13 cellular contexts compared by ENCODE assay signal in the genomic region with DNA sequence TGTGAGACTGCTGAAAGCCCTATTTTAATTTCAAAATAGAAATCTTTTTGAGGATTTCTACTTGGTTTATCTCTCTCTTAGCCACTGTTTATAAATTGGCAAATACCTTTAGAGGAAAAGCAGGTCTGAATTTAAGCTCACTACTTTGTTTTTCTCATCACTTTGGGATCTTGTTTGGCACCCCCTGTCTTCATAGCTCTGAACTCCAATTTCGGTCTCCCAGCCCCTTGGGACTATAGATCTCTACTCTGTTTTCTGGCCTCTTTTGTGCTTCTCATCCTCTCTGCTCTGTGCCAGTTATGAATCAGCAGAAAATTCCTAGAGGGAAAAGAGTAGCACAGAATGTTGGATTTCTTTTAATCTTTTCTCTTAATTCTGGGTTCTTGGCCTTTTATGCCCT.
DNase-seq lines count a peak whose midpoint lies in the region; ATAC-seq and TF ChIP-seq lines count a peak whose summit lies in the region.
"Had no signal": no experiment of that assay in that cellular context is flagged by ENCODE, and none has a peak within 500 bp of the region (broad histone marks: within the 10 kb centered on the region; RNA-seq: fewer than 3 reads in every experiment).

No MANE protein-coding gene starts in this region.

- no peak for DNase-seq in CD14-positive monocyte (ENCODE audit: low spot score)
- DNase-seq in H4 (ENCODE audit: low spot score): peak; percentile 63
- DNase-seq in kidney epithelial cell (ENCODE audit: low read depth): no peak
- no peak for DNase-seq in NCI-H748 treated with DMSO at 0.1 percent for 48 hours (lab: John Stamatoyannopoulos, UW)
- DNase-seq in activated CD8-positive, alpha-beta memory T cell treated with anti-CD3 and anti-CD28 coated beads, Interleukin-2, amount 10 ng/mL, durations not matched to agents 7 days and 5 days: no peak
- DNase-seq in uterus: no peak
- DNase-seq in RPMI8226: no peak
- DNase-seq: dermis blood vessel endothelial cell, DMS79 treated with DMSO at 0.1 percent for 48 hours, NCI-H1417 treated with DMSO at 0.1 percent for 48 hours, SIG-M5, sigmoid colon had no signal

- no peaks in the 10 kb centered on the region for H3K9me3 ChIP-seq in uterus
- H3K9me3 ChIP-seq: sigmoid colon had no signal

- no peaks in the 10 kb centered on the region for H3K4me1 ChIP-seq in uterus

- TF ChIP-seq CTCF in CD14-positive monocyte (IDR thresholded peaks at IDR 0.05) (peak; percentile 34), kidney epithelial cell (IDR thresholded peaks at IDR 0.05; ENCODE audit: insufficient read depth, low read length, poor library complexity, severe bottlenecking) (peak; percentile 25), uterus (IDR thresholded peaks at IDR 0.05) (no peak)

- H3K27ac Mint-ChIP-seq in CD14-positive monocyte: no peak overlapping the region
- peak overlapping the region; percentile 84 for H3K27ac Mint-ChIP-seq in activated naive CD8-positive, alpha-beta T cell
- no peak overlapping the region for H3K27ac Mint-ChIP-seq in activated CD8-positive, alpha-beta memory T cell treated with anti-CD3 and anti-CD28 coated beads, Interleukin-2, amount 10 ng/mL, durations not matched to agents 7 days and 5 days

- peaks cover 0 to 2% (median 0%) of the 10 kb centered on the region in 3 donors for H3K27me3 Mint-ChIP-seq in CD14-positive monocyte (ENCODE audit: low read depth in 3 of 3)
- H3K27me3 Mint-ChIP-seq in activated naive CD8-positive, alpha-beta T cell: no peaks in the 10 kb centered on the region
- no peaks in the 10 kb centered on the region for H3K27me3 Mint-ChIP-seq in activated CD8-positive, alpha-beta memory T cell treated with anti-CD3 and anti-CD28 coated beads, Interleukin-2, amount 10 ng/mL, durations not matched to agents 7 days and 5 days

- no peak for TF ChIP-seq POLR2A in uterus (IDR thresholded peaks at IDR 0.05)

- ATAC-seq in activated CD8-positive, alpha-beta memory T cell treated with anti-CD3 and anti-CD28 coated beads, Interleukin-2, amount 10 ng/mL, durations not matched to agents 7 days and 5 days: no peak

- H3K36me3 Mint-ChIP-seq in CD14-positive monocyte: peaks cover 8 to 23% of the 10 kb centered on the region in 2 donors
- peaks cover 20% of the 10 kb centered on the region for H3K36me3 Mint-ChIP-seq in activated naive CD8-positive, alpha-beta T cell
- H3K36me3 Mint-ChIP-seq in activated CD8-positive, alpha-beta memory T cell treated with anti-CD3 and anti-CD28 coated beads, Interleukin-2, amount 10 ng/mL, durations not matched to agents 7 days and 5 days: peaks cover 54% of the 10 kb centered on the region

- H3K27me3 ChIP-seq in kidney epithelial cell (ENCODE audit: control insufficient read depth, insufficient read depth, low read length) (no peaks in the 10 kb centered on the region), uterus (no peaks in the 10 kb centered on the region)
- H3K27me3 ChIP-seq: sigmoid colon had no signal

- H3K4me3 ChIP-seq in kidney epithelial cell (ENCODE audit: low read depth, low read length) (no peak overlapping the region), uterus (no peak overlapping the region)
- H3K4me3 ChIP-seq: sigmoid colon had no signal

- H3K4me3 Mint-ChIP-seq in CD14-positive monocyte: no peak overlapping the region
- H3K4me3 Mint-ChIP-seq in activated naive CD8-positive, alpha-beta T cell: peak overlapping the region; percentile 17
- no peak overlapping the region for H3K4me3 Mint-ChIP-seq in activated CD8-positive, alpha-beta memory T cell treated with anti-CD3 and anti-CD28 coated beads, Interleukin-2, amount 10 ng/mL, durations not matched to agents 7 days and 5 days

- H3K9me3 Mint-ChIP-seq in CD14-positive monocyte: peaks cover 0 to 13% (median 2%) of the 10 kb centered on the region in 7 donors
- H3K9me3 Mint-ChIP-seq in activated naive CD8-positive, alpha-beta T cell (ENCODE audit: low read depth): peaks cover under 1% of the 10 kb centered on the region
- peaks cover 2% of the 10 kb centered on the region for H3K9me3 Mint-ChIP-seq in activated CD8-positive, alpha-beta memory T cell treated with anti-CD3 and anti-CD28 coated beads, Interleukin-2, amount 10 ng/mL, durations not matched to agents 7 days and 5 days (ENCODE audit: low read depth)

- no peaks in the 10 kb centered on the region for H3K4me1 Mint-ChIP-seq in CD14-positive monocyte
- peaks cover 72% of the 10 kb centered on the region for H3K4me1 Mint-ChIP-seq in activated naive CD8-positive, alpha-beta T cell (ENCODE audit: low read depth)
- peaks cover 53% of the 10 kb centered on the region for H3K4me1 Mint-ChIP-seq in activated CD8-positive, alpha-beta memory T cell treated with anti-CD3 and anti-CD28 coated beads, Interleukin-2, amount 10 ng/mL, durations not matched to agents 7 days and 5 days

- CTCF ChIA-PET in activated CD8-positive, alpha-beta memory T cell treated with anti-CD3 and anti-CD28 coated beads, Interleukin-2, amount 10 ng/mL, durations not matched to agents 7 days and 5 days (lab: Charles Lee): interaction anchor here (0.8 to 1.8 kb wide), 3 partner anchors 8 to 133 kb away, joined by 3 to 5 read pairs (median 3); no protein-coding TSS in a partner anchor

- intact Hi-C loops in CD14-positive monocyte (cut with micrococcal nuclease): no loop called here
- intact Hi-C loops in uterus (cut with DNase I; ENCODE audit: low total_unique reads): no loop called here

- H3K27ac ChIP-seq in uterus: no peak overlapping the region

- H3K36me3 ChIP-seq in kidney epithelial cell (ENCODE audit: control insufficient read depth, insufficient read depth, low read length): no peaks in the 10 kb centered on the region
- no peaks in the 10 kb centered on the region for H3K36me3 ChIP-seq in uterus
- H3K36me3 ChIP-seq: sigmoid colon had no signal

Comparison
In these comparisons a context has a peak if more than half of its experiments do, and no peak if none do; other contexts are left out.
1. CTCF ChIP-seq: peak in CD14-positive monocyte (single experiment) and kidney epithelial cell (single experiment); none in uterus (0 of 4).